ENCODE assay signal across 1 cellular context in genomic region chr9:128723866-128724743, GRCh38.
A peak's percentile ranks its signal among the peaks of the same experiment; 100 is the strongest.
TF ChIP-seq lines count a peak whose summit lies in the region.

TSS of gene ZDHHC12 (minus strand) at chr9:128724127. CDS start at chr9:128724093, 34 bp downstream.

TF ChIP-seq in HepG2, 621 proteins besides CTCF, POLR2A, EP300 and RAD21 (continued from another document and continues in another):
- peak; percentile 67; the same call in 1 of the 2 replicates for TF ChIP-seq ZNF281 (CRISPR knock-in tag; IDR thresholded peaks at IDR 0.05; ENCODE audit: borderline replicate concordance)
- TF ChIP-seq MTERF4 (CRISPR knock-in tag; IDR thresholded peaks at IDR 0.05), result peak; percentile 79; the same call in 1 of the 2 replicates
- TF ChIP-seq FOXK2 (IDR thresholded peaks at IDR 0.05), result no peak
- TF ChIP-seq KMT2B (CRISPR knock-in tag; IDR thresholded peaks at IDR 0.05), result no peak
- TF ChIP-seq ZMAT5 (CRISPR knock-in tag; IDR thresholded peaks at IDR 0.05; ENCODE audit: borderline replicate concordance, low read depth), result no peak
- peak; percentile 61 for TF ChIP-seq ZNF574 (CRISPR knock-in tag; IDR thresholded peaks at IDR 0.05)
- peak; percentile 25; the same call in 1 of the 2 replicates for TF ChIP-seq IRF2 (CRISPR knock-in tag; IDR thresholded peaks at IDR 0.05)
- no peak for TF ChIP-seq ZBTB39 (CRISPR knock-in tag; IDR thresholded peaks at IDR 0.05)
- TF ChIP-seq PAXIP1 (CRISPR knock-in tag; conservative IDR thresholded peaks at IDR 0.05), result no peak
- no peak for TF ChIP-seq ZNF230 (CRISPR knock-in tag; IDR thresholded peaks at IDR 0.05)
- peak; percentile 37 for TF ChIP-seq IKZF4 (CRISPR knock-in tag; IDR thresholded peaks at IDR 0.05; ENCODE audit: borderline replicate concordance, low read depth, not compliant biosample characterization)
- no peak for TF ChIP-seq ZBTB42 (CRISPR knock-in tag; IDR thresholded peaks at IDR 0.05)
- no peak for TF ChIP-seq NR2F1 (CRISPR knock-in tag; IDR thresholded peaks at IDR 0.05)
- TF ChIP-seq PITX1 (CRISPR knock-in tag; IDR thresholded peaks at IDR 0.05), result peak; percentile 59
- peak; percentile 74 for TF ChIP-seq ZFY (CRISPR knock-in tag; IDR thresholded peaks at IDR 0.05)
- TF ChIP-seq PREB (CRISPR knock-in tag; IDR thresholded peaks at IDR 0.05), result no peak
- peak; percentile 99 for TF ChIP-seq KDM1A (CRISPR knock-in tag; IDR thresholded peaks at IDR 0.05)
- TF ChIP-seq ZNF12 (CRISPR knock-in tag; IDR thresholded peaks at IDR 0.05), result 0 out of 2 replicates have a peak, but pooled peaks have one; percentile 61
- TF ChIP-seq YEATS2 (CRISPR knock-in tag; IDR thresholded peaks at IDR 0.05; ENCODE audit: borderline replicate concordance), result peak; percentile 88
- no peak for TF ChIP-seq ZKSCAN1 (IDR thresholded peaks at IDR 0.05; ENCODE audit: low read length)
- TF ChIP-seq PHB2 (IDR thresholded peaks at IDR 0.05; ENCODE audit: partially characterized antibody), result no peak
- TF ChIP-seq MXD4 (CRISPR knock-in tag; IDR thresholded peaks at IDR 0.05), result peak; percentile 46; the same call in 1 of the 2 replicates
- no peak for TF ChIP-seq ZNF326 (CRISPR knock-in tag; IDR thresholded peaks at IDR 0.05; ENCODE audit: borderline replicate concordance)
- TF ChIP-seq RXRB (CRISPR knock-in tag; IDR thresholded peaks at IDR 0.05; ENCODE audit: borderline replicate concordance), result no peak
- TF ChIP-seq ZFP1 (CRISPR knock-in tag; IDR thresholded peaks at IDR 0.05), result no peak
- peak; percentile 74 for TF ChIP-seq ZNF687 (CRISPR knock-in tag; IDR thresholded peaks at IDR 0.05)
- peak; percentile 77 for TF ChIP-seq POLR2AphosphoS5 (IDR thresholded peaks at IDR 0.05; ENCODE audit: low read depth, low read length)
- TF ChIP-seq FOXK1 (CRISPR knock-in tag; IDR thresholded peaks at IDR 0.05; ENCODE audit: borderline replicate concordance, low read depth), result no peak
- TF ChIP-seq KLF11 (CRISPR knock-in tag; IDR thresholded peaks at IDR 0.05), result no peak
- TF ChIP-seq PCBP1 (IDR thresholded peaks at IDR 0.05; ENCODE audit: borderline replicate concordance, low read depth, low read length), result no peak
- TF ChIP-seq ZMYM2 (CRISPR knock-in tag; IDR thresholded peaks at IDR 0.05), result peak; percentile 92
- TF ChIP-seq FUBP1 (CRISPR knock-in tag; IDR thresholded peaks at IDR 0.05; ENCODE audit: borderline replicate concordance), result 0 out of 2 replicates have a peak, but pooled peaks have one; percentile 54
- peak; percentile 88; the same call in 1 of the 2 replicates for TF ChIP-seq MAZ (IDR thresholded peaks at IDR 0.05; ENCODE audit: borderline replicate concordance, low read depth, low read length)
- TF ChIP-seq MAZ (CRISPR knock-in tag; IDR thresholded peaks at IDR 0.05; ENCODE audit: low read depth), result peak; percentile 96
- TF ChIP-seq ZNF274 (CRISPR knock-in tag; IDR thresholded peaks at IDR 0.05), result 0 out of 2 replicates have a peak, but pooled peaks have one; percentile 60
- TF ChIP-seq TFDP2 (CRISPR knock-in tag; IDR thresholded peaks at IDR 0.05), result peak; percentile 93
